In genomic region chr4:7715251-7716014, GRCh38 we compare ENCODE assay signal across 19 cellular contexts.
DNase-seq lines count a peak whose midpoint lies in the region; ATAC-seq, FAIRE-seq and TF ChIP-seq lines count a peak whose summit lies in the region.
"Had no signal": no experiment of that assay in that cellular context is flagged by ENCODE, and none has a peak within 500 bp of the region (broad histone marks: within the 10 kb centered on the region; RNA-seq: fewer than 3 reads in every experiment).

No MANE protein-coding gene starts in this region.

- H3K4me3 ChIP-seq in A549 (no peak overlapping the region), BLaER1 (no peak overlapping the region), small intestine (ENCODE audit: low read depth in 1 of 2, low read length in 2 of 2) (no peak overlapping the region)
- H3K4me3 ChIP-seq: GM23338 had no signal

- no peaks in the 10 kb centered on the region for H3K27me3 ChIP-seq in BLaER1
- H3K27me3 ChIP-seq in small intestine (ENCODE audit: control insufficient read depth in 2 of 2, insufficient read depth in 2 of 2, low read length in 2 of 2): peaks cover 0 to 2% of the 10 kb centered on the region in 2 donors

- TF ChIP-seq RAD21 in A549 (conservative IDR thresholded peaks at IDR 0.05 in 1 of 2, IDR thresholded peaks at IDR 0.05 in 1 of 2): no peak

- no peak for TF ChIP-seq POLR2A in A549 (IDR thresholded peaks at IDR 0.05; ENCODE audit: low read length)

- 58% methylated on average over 12 of the region's 12 CpGs for WGBS in A549 (ENCODE audit: missing lambda C conversion rate)
- WGBS in small intestine, 3 donors: 39 to 76% (median 56%) methylated on average over 12 of the region's 12 CpGs

- no peak overlapping the region for H3K9ac ChIP-seq in BLaER1

- no peak for TF ChIP-seq CTCF in A549 (IDR thresholded peaks at IDR 0.05)

- no peaks in the 10 kb centered on the region for H4K20me1 ChIP-seq in BLaER1

- POLR2A ChIA-PET in A549 (lab: Yijun Ruan, JAX): no interaction called here

- no peak for ATAC-seq in A549
- ATAC-seq: CD8-positive, alpha-beta T cell; GM23338 had no signal

- H3K9me3 ChIP-seq in A549 (no peaks in the 10 kb centered on the region), BLaER1 (no peaks in the 10 kb centered on the region), small intestine (ENCODE audit: control insufficient read depth, low read depth) (no peaks in the 10 kb centered on the region)

- H3K4me2 ChIP-seq in A549: no peak overlapping the region
- peak overlapping the region; percentile 39 for H3K4me2 ChIP-seq in BLaER1
- H3K4me2 ChIP-seq: GM23338 had no signal

- H3K4me1 ChIP-seq in A549 (no peaks in the 10 kb centered on the region), BLaER1 (peaks cover 59% of the 10 kb centered on the region), small intestine (ENCODE audit: control insufficient read depth in 2 of 2, insufficient read depth in 1 of 2, low read depth in 1 of 2, low read length in 1 of 2) (no peaks in the 10 kb centered on the region)

- TF ChIP-seq EP300 in A549 (IDR thresholded peaks at IDR 0.05): no peak

- CTCF ChIA-PET in A549 (lab: Yijun Ruan, JAX): interaction anchor here (1.8 kb wide), 1 partner anchor 521 kb away, joined by 5 read pairs; no protein-coding TSS in a partner anchor

- peaks cover 8% of the 10 kb centered on the region; the same call in 1 of the 2 replicates for H3K36me3 ChIP-seq in BLaER1
- H3K36me3 ChIP-seq in small intestine (ENCODE audit: control insufficient read depth in 2 of 2, insufficient read depth in 2 of 2, low read length in 2 of 2): no peaks in the 10 kb centered on the region

- DNase-seq in A549 (ENCODE audit: low read depth in 1 of 2, low spot score in 1 of 2) (no peak), RPMI7951 (ENCODE audit: low read depth) (peak; percentile 18), small intestine (peak; percentile 23), GF-D8 (lab: John Stamatoyannopoulos, UW) (no peak), putamen (ENCODE audit: low spot score) (no peak)
- DNase-seq: AML-193; Calu3; CD8-positive, alpha-beta T cell; DMS53; DND-41; EL; HCEC 1CT had no signal

- FAIRE-seq in A549 (lab: Jason Lieb, UNC): no peak
- FAIRE-seq in small intestine (lab: Jason Lieb, UNC): no peak
- FAIRE-seq: A204.1, GM12892, GM18507, H54 had no signal

- no peak overlapping the region for H3K27ac ChIP-seq in A549
- 0 out of 2 replicates have a peak overlapping the region, but pooled peaks have one; percentile 11 for H3K27ac ChIP-seq in BLaER1
- H3K27ac ChIP-seq in small intestine (ENCODE audit: low read depth in 1 of 2, low read length in 1 of 2): no peak overlapping the region
- H3K27ac ChIP-seq: HL-60 had no signal

TF ChIP-seq in A549, 52 proteins besides CTCF, POLR2A, EP300 and RAD21:
- TF ChIP-seq JUNB (IDR thresholded peaks at IDR 0.05) (no peak), NFE2L2 (conservative IDR thresholded peaks at IDR 0.05; ENCODE audit: low read length) (no peak), ZFP36 (IDR thresholded peaks at IDR 0.05; ENCODE audit: borderline replicate concordance, partially characterized antibody) (peak; percentile 58), ELK1 (IDR thresholded peaks at IDR 0.05; ENCODE audit: low read depth, low read length) (no peak), BCL3 (IDR thresholded peaks at IDR 0.05) (no peak)
TF ChIP-seq in A549: peak in this region for 1.

Comparison
In these comparisons a context has a peak if more than half of its experiments do, and no peak if none do; other contexts are left out.
1. DNase-seq: peak in RPMI7951 (single experiment) and small intestine (single experiment); none in A549 (0 of 2), GF-D8 (single experiment) and putamen (single experiment).